In genomic region chr2:60735496-60736250, GRCh38 we compare ENCODE assay signal across 8 cellular contexts. TPM values are rescaled to one million over a fixed set of nuclear protein-coding genes. Genes with fewer than 3 reads are reported as not detected.
DNase-seq lines count a peak whose midpoint lies in the region; ATAC-seq, FAIRE-seq and TF ChIP-seq lines count a peak whose summit lies in the region.

No MANE protein-coding gene starts in this region.

- 0 out of 2 replicates have a peak overlapping the region, but pooled peaks have one; percentile 21 for H2AFZ ChIP-seq in GM12878 (ENCODE audit: control insufficient read depth, low read depth, low read length)

- no peak for TF ChIP-seq EP300 in GM12878 (IDR thresholded peaks at IDR 0.05; ENCODE audit: borderline replicate concordance in 1 of 2, control insufficient read depth in 1 of 2, low read depth in 2 of 2, low read length in 2 of 2)

- peak overlapping the region; percentile 28; the same call in 1 of the 2 replicates for H3K4me3 ChIP-seq in GM12878
- peak overlapping the region in 2 of 3 donors; percentile 28 to 35 for H3K4me3 ChIP-seq in thyroid gland (replicated peaks in 1 of 3)

- in situ Hi-C loops in GM12878 (cut with MboI), result no loop called here

- H3K9me3 ChIP-seq in GM12878 (replicated peaks; ENCODE audit: control insufficient read depth, insufficient read depth, low read length) (no peaks in the 10 kb centered on the region; the same call in 2 of the 3 replicates), thyroid gland (no peaks in the 10 kb centered on the region)

- H3K36me3 ChIP-seq in GM12878 (ENCODE audit: control insufficient read depth in 2 of 2, insufficient read depth in 2 of 2, low read length in 1 of 2), result no peaks in the 10 kb centered on the region
- no peaks in the 10 kb centered on the region for H3K36me3 ChIP-seq in thyroid gland

- peak overlapping the region; percentile 15 for H3K4me2 ChIP-seq in GM12878 (ENCODE audit: control insufficient read depth, insufficient read depth)

- H3K27me3 ChIP-seq in GM12878 (replicated peaks in 1 of 2; ENCODE audit: control insufficient read depth in 2 of 2, insufficient read depth in 2 of 2, low read length in 1 of 2) (peaks cover 1 to 9% of the 10 kb centered on the region in 2 experiments; a peak in 3 of 4 replicates), thyroid gland (no peaks in the 10 kb centered on the region)

- H3K79me2 ChIP-seq in GM12878 (ENCODE audit: control insufficient read depth, insufficient read depth, low read length), result no peaks in the 10 kb centered on the region

- TF ChIP-seq CTCF in GM12878 (IDR thresholded peaks at IDR 0.05 in 2 of 3, conservative IDR thresholded peaks at IDR 0.05 in 1 of 3; ENCODE audit: control insufficient read depth in 2 of 3, extremely low read depth in 1 of 3, insufficient read depth in 1 of 3, low read depth in 3 of 3, low read length in 3 of 3), result no peak
- TF ChIP-seq CTCF in thyroid gland (IDR thresholded peaks at IDR 0.05), result no peak

- no peaks in the 10 kb centered on the region for H4K20me1 ChIP-seq in GM12878 (ENCODE audit: control insufficient read depth, insufficient read depth)

- RAD21 ChIA-PET in GM12878 (lab: Charles Lee; ENCODE audit: unreplicated experiment), result no interaction called here

- intact Hi-C loops in GM12878 (cut with micrococcal nuclease; ENCODE audit: unreplicated experiment) (no loop called here), thyroid gland (cut with DNase I) (no loop called here)

- peak; percentile 65 for DNase-seq in D341Med (ENCODE audit: low spot score)
- peak; percentile 36 for DNase-seq in NCI-H748 (lab: John Stamatoyannopoulos, UW; ENCODE audit: unreplicated experiment)
- no peak for DNase-seq in GM12878 (ENCODE audit: low read depth, low spot score)
- DNase-seq in left kidney (ENCODE audit: low read depth, low spot score), result peak; percentile 55
- DNase-seq in thyroid gland, result peak; percentile 22 to 26

- no peak for TF ChIP-seq RAD21 in GM12878 (IDR thresholded peaks at IDR 0.05; ENCODE audit: insufficient read depth, low read depth, low read length)

- no peak for TF ChIP-seq POLR2A in GM12878 (IDR thresholded peaks at IDR 0.05; ENCODE audit: low read depth, low read length)
- TF ChIP-seq POLR2A in thyroid gland (IDR thresholded peaks at IDR 0.05), result no peak

- CTCF ChIA-PET in GM12878 (lab: Yijun Ruan, JAX), result interaction anchor here (0.8 to 1.1 kb wide), 3 partner anchors 11 to 30 kb away, joined by 3 read pairs; no protein-coding TSS in a partner anchor

- no peak for FAIRE-seq in GM12878 (lab: Jason Lieb, UNC)

- peak; percentile 33 for ATAC-seq in GM12878
- no peak for ATAC-seq in HG03095 (IDR thresholded peaks at IDR 0.05; ENCODE audit: unreplicated experiment)
- no peak for ATAC-seq in GM21390 (IDR thresholded peaks at IDR 0.05; ENCODE audit: unreplicated experiment)
- no peak for ATAC-seq in HG03196 (IDR thresholded peaks at IDR 0.05; ENCODE audit: unreplicated experiment)

- BruUV-seq in GM12878 (replicated peaks; lab: Mats Ljungman, UMichigan), result no TSS peak

- WGBS in GM12878 (ENCODE audit: insufficient coverage, insufficient replicate concordance, low lambda C conversion rate, missing lambda C conversion rate), result 9% methylated on average over 37 of the region's 46 CpGs
- WGBS in thyroid gland, 2 donors, result 1 to 3% methylated on average over 9 to 46 of the region's 46 CpGs

- POLR2A ChIA-PET in GM12878 (lab: Charles Lee), result no interaction called here

- no peak overlapping the region for H3K9ac ChIP-seq in GM12878 (ENCODE audit: control insufficient read depth, insufficient read depth, low read length)

- SMC1A ChIA-PET in GM12878 (lab: Charles Lee; ENCODE audit: uncharacterized antibody, unreplicated experiment), result interaction anchor here (0.6 kb wide), 1 partner anchor 23 kb away, joined by 3 read pairs; no protein-coding TSS in a partner anchor

- H3K4me1 ChIP-seq in GM12878 (ENCODE audit: control insufficient read depth, insufficient read depth, low read length), result no peaks in the 10 kb centered on the region
- no peaks in the 10 kb centered on the region for H3K4me1 ChIP-seq in thyroid gland

- no peak overlapping the region for H3K27ac ChIP-seq in GM12878 (ENCODE audit: control insufficient read depth, insufficient read depth)
- no peak overlapping the region for H3K27ac ChIP-seq in thyroid gland

TF ChIP-seq in GM12878, 131 proteins besides CTCF, POLR2A, EP300 and RAD21:
- TF ChIP-seq ZBTB11 (CRISPR knock-in tag; IDR thresholded peaks at IDR 0.05), result no peak
- no peak for TF ChIP-seq RB1 (IDR thresholded peaks at IDR 0.05; ENCODE audit: borderline replicate concordance)
- no peak for TF ChIP-seq ZNF24 (IDR thresholded peaks at IDR 0.05)
- no peak for TF ChIP-seq CEBPB (IDR thresholded peaks at IDR 0.05; ENCODE audit: borderline replicate concordance in 1 of 2, low read depth in 2 of 2, low read length in 2 of 2)

RNA-seq across cellular contexts. Expression of gene PAPOLG, which starts 20.4 kb away (rescaled TPM):
- 27.9 and 29.0 TPM in 2 replicates for total RNA-seq in GM12878 (2013; cell fraction: nucleolus; rRNA removed)
- total RNA-seq in GM12878 (2014; rRNA removed) (11.4 and 21.5 TPM in 2 replicates), GM12878 (2014; rRNA removed; fragmentation: Illumina TruSeq; extraction: Trizol) (13.3 and 13.5 TPM in 2 replicates), GM12878 (2021) (8.7 and 10.3 TPM in 2 replicates), thyroid gland (10 to 100 TPM; 37.4 to 63.2 (median 41.4) TPM)
- polyA plus RNA-seq in GM12878 (2011; ENCODE audit: low read depth), result 2.6 TPM
- polyA plus RNA-seq in GM12878 (2011; rRNA removed) (15.8 and 18.5 TPM in 2 replicates), GM12878 (2014; fragmentation: Illumina TruSeq; extraction: Trizol) (10.6 and 12.7 TPM in 2 replicates), GM12878 (2014; fragmentation: Nextera tagmentation; extraction: Ambion mirVana) (1 to 10 TPM; 4.2 TPM), GM12878 (2014; rRNA removed) (6.2 and 6.8 TPM in 2 replicates), GM12878 (2016; fragmentation: Nextera tagmentation; extraction: Ambion mirVana) (10 to 100 TPM; 10.8 to 13.0 TPM)
- polyA plus RNA-seq in GM12878 (2011; cell fraction: cytosol; rRNA removed), result 6.1 and 7.5 TPM in 2 replicates
- 9.9 and 10.3 TPM in 2 replicates for polyA plus RNA-seq in GM12878 (2011; cell fraction: nucleus; rRNA removed)
- 4.9 and 5.1 TPM in 2 replicates for polyA plus RNA-seq in GM12878 (2012)
- polyA minus RNA-seq in GM12878 (2011; rRNA and poly(A)+ RNA removed), result 31.3 and 35.8 TPM in 2 replicates
- polyA minus RNA-seq in GM12878 (2011; cell fraction: cytosol; rRNA and poly(A)+ RNA removed), result 5.9 and 9.8 TPM in 2 replicates
- 6.2 and 12.4 TPM in 2 replicates for polyA minus RNA-seq in GM12878 (2011; cell fraction: nucleus; rRNA and poly(A)+ RNA removed)
